ENCODE assay signal across 15 cellular contexts in genomic region chr6:16437984-16438383, GRCh38.
A peak's percentile ranks its signal among the peaks of the same experiment; 100 is the strongest.
DNase-seq lines count a peak whose midpoint lies in the region; ATAC-seq, FAIRE-seq and TF ChIP-seq lines count a peak whose summit lies in the region.
"Had no signal": no experiment of that assay in that cellular context is flagged by ENCODE, and none has a peak within 500 bp of the region (broad histone marks: within the 10 kb centered on the region; RNA-seq: fewer than 3 reads in every experiment).

No MANE protein-coding gene starts in this region.

- intact Hi-C loops in activated CD8-positive, alpha-beta T cell treated with anti-CD3 and anti-CD28 coated beads for 36 hours (cut with micrococcal nuclease): loop anchor here (5.0 kb wide), 1 partner anchor 34 kb away; no protein-coding TSS in a partner anchor
- intact Hi-C loops in heart right ventricle (cut with DNase I): loop anchor here in 1 of 10 donors (10.0 kb wide), 1 partner anchor 327 kb away; the partner anchor contains the start of gene ATXN1

- 48 to 78% methylated on average over 3 of the region's 3 CpGs for whole genome bisulfite sequencing in heart right ventricle, 2 donors

- H3K36me3 ChIP-seq in heart right ventricle: no peaks in the 10 kb centered on the region
- H3K36me3 ChIP-seq: prostate gland had no signal

- H3K4me3 Mint-ChIP-seq in activated CD8-positive, alpha-beta T cell treated with anti-CD3 and anti-CD28 coated beads for 36 hours: peak overlapping the region; percentile 73
- H3K4me3 Mint-ChIP-seq in stimulated activated naive CD8-positive, alpha-beta T cell treated with anti-CD3 and anti-CD28 coated beads, Interleukin-15, amount 100 ng/mL, for 72 hours: peak overlapping the region; percentile 78 to 86
- H3K4me3 Mint-ChIP-seq: stimulated activated memory B cell treated with anti-CD40 and anti-IgM and Interleukin-4, amounts not matched to agents 10 μg/mL and 1 μg/mL and 100 μg/mL, for 72 hours had no signal

- POLR2A ChIA-PET in activated CD8-positive, alpha-beta T cell treated with anti-CD3 and anti-CD28 coated beads for 36 hours (lab: Charles Lee): interaction anchor here (1.0 to 2.4 kb wide), 5 partner anchors 17 to 261 kb away, joined by 3 to 8 read pairs (median 3); no protein-coding TSS in a partner anchor

- H3K4me1 Mint-ChIP-seq in activated CD8-positive, alpha-beta T cell treated with anti-CD3 and anti-CD28 coated beads for 36 hours (ENCODE audit: low read depth): peaks cover 56% of the 10 kb centered on the region
- peaks cover 65% of the 10 kb centered on the region for H3K4me1 Mint-ChIP-seq in stimulated activated naive CD8-positive, alpha-beta T cell treated with anti-CD3 and anti-CD28 coated beads, Interleukin-15, amount 100 ng/mL, for 72 hours

- DNase-seq in activated effector memory CD4-positive, alpha-beta T cell treated with anti-CD3 and anti-CD28 coated beads, Interleukin-2, amount 50 U/mL, for 16 hours: peak; percentile 83
- DNase-seq in activated effector memory CD4-positive, alpha-beta T cell treated with Interleukin-2 at 50 U/mL for 16 hours: no peak
- DNase-seq in activated CD8-positive, alpha-beta T cell treated with anti-CD3 and anti-CD28 coated beads for 36 hours: peak; percentile 28
- DNase-seq in heart right ventricle (peak in 1 of 2 donors; percentile 13), urothelium cell line (ENCODE audit: low spot score) (no peak), mesenteric fat pad (ENCODE audit: low spot score) (no peak)
- no peak for DNase-seq in stimulated activated naive CD8-positive, alpha-beta T cell treated with anti-CD3 and anti-CD28 coated beads, Interleukin-15, amount 100 ng/mL, for 72 hours
- DNase-seq: ACHN, cerebellar nuclear complex, NCI-H1436 had no signal

- H3K4me3 ChIP-seq in heart right ventricle: peak overlapping the region in 1 of 10 donors; percentile 16
- H3K4me3 ChIP-seq: prostate gland had no signal

- H3K27ac Mint-ChIP-seq in activated CD8-positive, alpha-beta T cell treated with anti-CD3 and anti-CD28 coated beads for 36 hours: peak overlapping the region; percentile 84
- H3K27ac Mint-ChIP-seq in stimulated activated naive CD8-positive, alpha-beta T cell treated with anti-CD3 and anti-CD28 coated beads, Interleukin-15, amount 100 ng/mL, for 72 hours: no peak overlapping the region
- H3K27ac Mint-ChIP-seq: stimulated activated memory B cell treated with anti-CD40 and anti-IgM and Interleukin-4, amounts not matched to agents 10 μg/mL and 1 μg/mL and 100 μg/mL, for 72 hours had no signal

- CTCF ChIA-PET in activated CD8-positive, alpha-beta T cell treated with anti-CD3 and anti-CD28 coated beads for 36 hours (lab: Charles Lee): interaction anchor here (1.0 to 2.7 kb wide), 4 partner anchors 11 to 106 kb away, joined by 3 to 8 read pairs (median 4); no protein-coding TSS in a partner anchor

- TF ChIP-seq POLR2A in GM18505 (IDR thresholded peaks at IDR 0.05; ENCODE audit: borderline replicate concordance, extremely low read depth, insufficient read depth, insufficient read length): no peak

- peaks cover 2% of the 10 kb centered on the region for H3K9me3 Mint-ChIP-seq in activated CD8-positive, alpha-beta T cell treated with anti-CD3 and anti-CD28 coated beads for 36 hours
- H3K9me3 Mint-ChIP-seq in stimulated activated naive CD8-positive, alpha-beta T cell treated with anti-CD3 and anti-CD28 coated beads, Interleukin-15, amount 100 ng/mL, for 72 hours: peaks cover 7 to 8% of the 10 kb centered on the region in 2 donors

- H3K9me3 ChIP-seq in heart right ventricle: no peaks in the 10 kb centered on the region
- H3K9me3 ChIP-seq: prostate gland had no signal

- H3K4me1 ChIP-seq in heart right ventricle: peaks cover 7 to 65% (median 35%) of the 10 kb centered on the region in 9 donors
- H3K4me1 ChIP-seq: prostate gland had no signal

- peaks cover 44% of the 10 kb centered on the region for H3K36me3 Mint-ChIP-seq in activated CD8-positive, alpha-beta T cell treated with anti-CD3 and anti-CD28 coated beads for 36 hours (ENCODE audit: low read depth)

- peak; percentile 37 for ATAC-seq in activated CD8-positive, alpha-beta T cell treated with anti-CD3 and anti-CD28 coated beads for 36 hours
- peak in 6 of 8 donors; percentile 45 to 74 (median 72) for ATAC-seq in heart right ventricle
- peak; percentile 31 for ATAC-seq in stimulated activated naive CD8-positive, alpha-beta T cell treated with anti-CD3 and anti-CD28 coated beads, Interleukin-15, amount 100 ng/mL, for 72 hours
- ATAC-seq in GM18505 (IDR thresholded peaks at IDR 0.05; ENCODE audit: unreplicated experiment): no peak
- ATAC-seq: stimulated activated memory B cell treated with anti-CD40 and anti-IgM and Interleukin-4, amounts not matched to agents 10 μg/mL and 1 μg/mL and 100 μg/mL, for 72 hours had no signal

- no peaks in the 10 kb centered on the region for H3K27me3 ChIP-seq in heart right ventricle

- no peak for TF ChIP-seq CTCF in activated CD8-positive, alpha-beta T cell treated with anti-CD3 and anti-CD28 coated beads for 36 hours (IDR thresholded peaks at IDR 0.05)
- TF ChIP-seq CTCF in heart right ventricle (IDR thresholded peaks at IDR 0.05): no peak

- no peak for FAIRE-seq in urothelium cell line (lab: Jason Lieb, UNC)
- FAIRE-seq: H1 had no signal

- peak overlapping the region in 1 of 10 donors; percentile 65 for H3K27ac ChIP-seq in heart right ventricle
- H3K27ac ChIP-seq: KMS-11, prostate gland had no signal

- H3K27me3 Mint-ChIP-seq in activated CD8-positive, alpha-beta T cell treated with anti-CD3 and anti-CD28 coated beads for 36 hours: no peaks in the 10 kb centered on the region
- H3K27me3 Mint-ChIP-seq in stimulated activated naive CD8-positive, alpha-beta T cell treated with anti-CD3 and anti-CD28 coated beads, Interleukin-15, amount 100 ng/mL, for 72 hours: no peaks in the 10 kb centered on the region
- H3K27me3 Mint-ChIP-seq: stimulated activated memory B cell treated with anti-CD40 and anti-IgM and Interleukin-4, amounts not matched to agents 10 μg/mL and 1 μg/mL and 100 μg/mL, for 72 hours had no signal

Comparison
In these comparisons a context has a peak if more than half of its experiments do, and no peak if none do; other contexts are left out.
1. DNase-seq: peak in activated effector memory CD4-positive, alpha-beta T cell treated with anti-CD3 and anti-CD28 coated beads, Interleukin-2, amount 50 U/mL, for 16 hours (single experiment) and activated CD8-positive, alpha-beta T cell treated with anti-CD3 and anti-CD28 coated beads for 36 hours (single experiment); none in activated effector memory CD4-positive, alpha-beta T cell treated with Interleukin-2 at 50 U/mL for 16 hours (single experiment), stimulated activated naive CD8-positive, alpha-beta T cell treated with anti-CD3 and anti-CD28 coated beads, Interleukin-15, amount 100 ng/mL, for 72 hours (0 of 2), urothelium cell line (single experiment) and mesenteric fat pad (single experiment).